8 cellular contexts compared by ENCODE assay signal in genomic region chr19:10420444-10421239, GRCh38. TPM values are rescaled to one million over a fixed set of nuclear protein-coding genes. Genes with fewer than 3 reads are reported as not detected.
DNase-seq lines count a peak whose midpoint lies in the region; ATAC-seq and TF ChIP-seq lines count a peak whose summit lies in the region.

Gene PDE4A (plus strand): TSS chr19:10420538. CDS start chr19:10420765, 227 bp downstream.

- POLR2A ChIA-PET in PC-9 (lab: Charles Lee; ENCODE audit: unreplicated experiment): no interaction called here

- peaks cover 70% of the 10 kb centered on the region for H3K27me3 Mint-ChIP-seq in activated naive CD8-positive, alpha-beta T cell treated with anti-CD3 and anti-CD28 coated beads for 36 hours
- peaks cover 39 to 40% of the 10 kb centered on the region in 2 donors for H3K27me3 Mint-ChIP-seq in stimulated activated naive B cell treated with anti-CD40 and anti-IgM and Interleukin-4, amounts not matched to agents 10 μg/mL and 1 μg/mL and 100 μg/mL, for 72 hours

- no peaks in the 10 kb centered on the region for H3K9me2 ChIP-seq in PC-9 (ENCODE audit: insufficient read depth)

- H3K4me3 ChIP-seq in GM08714 (ENCODE audit: low read length) (peak within 1 kb of the TSS; percentile 57; the same call in 1 of the 2 replicates), PC-9 (peak within 1 kb of the TSS; percentile 53; the same call in 1 of the 2 replicates), iPS-18c (ENCODE audit: insufficient read depth, low read depth, low read length) (peak within 1 kb of the TSS; percentile 60)

- peaks cover 5% of the 10 kb centered on the region for H3K36me3 Mint-ChIP-seq in activated naive CD8-positive, alpha-beta T cell treated with anti-CD3 and anti-CD28 coated beads for 36 hours
- H3K36me3 Mint-ChIP-seq in stimulated activated naive B cell treated with anti-CD40 and anti-IgM and Interleukin-4, amounts not matched to agents 10 μg/mL and 1 μg/mL and 100 μg/mL, for 72 hours: peaks cover 2 to 9% of the 10 kb centered on the region in 2 donors

- H3K4me1 Mint-ChIP-seq in activated naive CD8-positive, alpha-beta T cell treated with anti-CD3 and anti-CD28 coated beads for 36 hours: peaks cover 64% of the 10 kb centered on the region
- peaks cover 65 to 92% of the 10 kb centered on the region in 2 donors for H3K4me1 Mint-ChIP-seq in stimulated activated naive B cell treated with anti-CD40 and anti-IgM and Interleukin-4, amounts not matched to agents 10 μg/mL and 1 μg/mL and 100 μg/mL, for 72 hours

- CTCF ChIA-PET in PC-9 (lab: Charles Lee): interaction anchor here (0.5 kb wide), 1 partner anchor 164 kb away, joined by 4 read pairs; no protein-coding TSS in a partner anchor

- H3K4me2 ChIP-seq in PC-9: peak within 1 kb of the TSS; percentile 76

- peak in 1 of 2 donors; percentile 0 for ATAC-seq in stimulated activated naive B cell treated with anti-CD40 and anti-IgM and Interleukin-4, amounts not matched to agents 10 μg/mL and 1 μg/mL and 100 μg/mL, for 72 hours (replicated peaks)
- ATAC-seq in HG03175 (IDR thresholded peaks at IDR 0.05; ENCODE audit: unreplicated experiment) (no peak), GM21737 (IDR thresholded peaks at IDR 0.05; ENCODE audit: unreplicated experiment) (no peak)

- H3F3A ChIP-seq in PC-9 (ENCODE audit: insufficient read depth, low read depth): peaks cover 48% of the 10 kb centered on the region

- H3K9me3 ChIP-seq in PC-9 (ENCODE audit: insufficient read depth, low read depth) (no peaks in the 10 kb centered on the region), iPS-18c (ENCODE audit: control insufficient read depth, insufficient read depth, low read length) (no peaks in the 10 kb centered on the region)

- H3K27me3 ChIP-seq in PC-9 (ENCODE audit: insufficient read depth, low read depth): peaks cover 64% of the 10 kb centered on the region

- no peak for DNase-seq in PC-9
- peak; percentile 80 for DNase-seq in activated naive CD8-positive, alpha-beta T cell treated with anti-CD3 and anti-CD28 coated beads for 36 hours
- peak; percentile 64 for DNase-seq in stimulated activated naive B cell treated with anti-CD40 and anti-IgM and Interleukin-4, amounts not matched to agents 10 μg/mL and 1 μg/mL and 100 μg/mL, for 72 hours

- H4K20me1 ChIP-seq in PC-9 (ENCODE audit: insufficient read depth): no peaks in the 10 kb centered on the region

- TF ChIP-seq CTCF in 22Rv1 (IDR thresholded peaks at IDR 0.05) (peak; percentile 96), PC-9 (conservative IDR thresholded peaks at IDR 0.05) (peak; percentile 49; the same call in 1 of the 2 replicates)

- intact Hi-C loops in PC-9 (cut with micrococcal nuclease; ENCODE audit: unreplicated experiment): loop anchor here (5.0 kb wide), 1 partner anchor 147 kb away; the partner anchor contains the start of genes CDKN2D and KRI1

- peaks cover 29% of the 10 kb centered on the region; the same call in 1 of the 2 replicates for H3K4me1 ChIP-seq in PC-9 (replicated peaks; ENCODE audit: insufficient read depth)

- no peaks in the 10 kb centered on the region for H3K36me3 ChIP-seq in PC-9 (ENCODE audit: low read depth)

- H3K9me3 Mint-ChIP-seq in activated naive CD8-positive, alpha-beta T cell treated with anti-CD3 and anti-CD28 coated beads for 36 hours: no peaks in the 10 kb centered on the region
- H3K9me3 Mint-ChIP-seq in stimulated activated naive B cell treated with anti-CD40 and anti-IgM and Interleukin-4, amounts not matched to agents 10 μg/mL and 1 μg/mL and 100 μg/mL, for 72 hours: peaks cover 3% of the 10 kb centered on the region in 2 donors

- H3K27ac ChIP-seq in 22Rv1 (peak within 1 kb of the TSS; percentile 89), PC-9 (no peak within 1 kb of the TSS)

- peak within 1 kb of the TSS; percentile 58; the same call in 1 of the 2 replicates for H2AFZ ChIP-seq in PC-9

- no peaks in the 10 kb centered on the region for H3K79me2 ChIP-seq in PC-9 (ENCODE audit: low read depth)

- peak within 1 kb of the TSS; percentile 82 for H3K27ac Mint-ChIP-seq in activated naive CD8-positive, alpha-beta T cell treated with anti-CD3 and anti-CD28 coated beads for 36 hours
- peak within 1 kb of the TSS; percentile 94 for H3K27ac Mint-ChIP-seq in stimulated activated naive B cell treated with anti-CD40 and anti-IgM and Interleukin-4, amounts not matched to agents 10 μg/mL and 1 μg/mL and 100 μg/mL, for 72 hours

- BruUV-seq in PC-9 (replicated peaks; lab: Mats Ljungman, UMichigan): no TSS peak

- H3K4me3 Mint-ChIP-seq in activated naive CD8-positive, alpha-beta T cell treated with anti-CD3 and anti-CD28 coated beads for 36 hours: peak within 1 kb of the TSS; percentile 77
- peak within 1 kb of the TSS; percentile 86 to 91 for H3K4me3 Mint-ChIP-seq in stimulated activated naive B cell treated with anti-CD40 and anti-IgM and Interleukin-4, amounts not matched to agents 10 μg/mL and 1 μg/mL and 100 μg/mL, for 72 hours

RNA-seq across cellular contexts. Expression of gene PDE4A, which starts in this region (rescaled TPM):
- 8.9 and 10.4 TPM in 2 replicates for total RNA-seq in PC-9 (2021)
- total RNA-seq in activated naive CD8-positive, alpha-beta T cell treated with anti-CD3 and anti-CD28 coated beads for 36 hours: 10 to 100 TPM; 10.6 to 11.4 TPM

Comparison
In these comparisons a context has a peak if more than half of its experiments do, and no peak if none do; other contexts are left out.
1. DNase-seq: peak in activated naive CD8-positive, alpha-beta T cell treated with anti-CD3 and anti-CD28 coated beads for 36 hours (single experiment) and stimulated activated naive B cell treated with anti-CD40 and anti-IgM and Interleukin-4, amounts not matched to agents 10 μg/mL and 1 μg/mL and 100 μg/mL, for 72 hours (single experiment); none in PC-9 (0 of 2).
2. Peak in every context shown above with its lines, with median percentiles within 50 percentile points of each other: H3K4me3 ChIP-seq.